ENCODE assay signal across 8 cellular contexts in genomic region chr12:129193263-129193871, GRCh38.
DNase-seq lines count a peak whose midpoint lies in the region; ATAC-seq and TF ChIP-seq lines count a peak whose summit lies in the region.

No MANE protein-coding gene starts in this region.

- no CpG with 5 or more reads among the region's 4 CpGs for WGBS in mesendoderm (ENCODE audit: extremely low coverage, insufficient coverage, low lambda C conversion rate)

- no peak overlapping the region for H4K8ac ChIP-seq in mesendoderm (ENCODE audit: low read depth, low read length)

- H3K23ac ChIP-seq in mesendoderm (ENCODE audit: low read length) = no peak overlapping the region

- H3K36me3 ChIP-seq in mesendoderm (ENCODE audit: control insufficient read depth, insufficient read depth, low read length) = no peaks in the 10 kb centered on the region

- H3K18ac ChIP-seq in mesendoderm (ENCODE audit: low read length) = no peak overlapping the region

- peak; percentile 58 for DNase-seq in NCI-H82 (lab: John Stamatoyannopoulos, UW)
- DNase-seq in NCI-H82 treated with DMSO at 0.1 percent for 48 hours (lab: John Stamatoyannopoulos, UW; ENCODE audit: unreplicated experiment) = no peak
- DNase-seq in HT-29 (ENCODE audit: low spot score) = peak; percentile 75
- no peak for DNase-seq in astrocyte of the cerebellum (ENCODE audit: low read depth)
- peak; percentile 54 for DNase-seq in mesendoderm
- no peak for DNase-seq in NCI-H2196 (lab: John Stamatoyannopoulos, UW; ENCODE audit: unreplicated experiment)
- DNase-seq in SKM-1 treated with dmso at 0.1 percent for 144 hours (lab: John Stamatoyannopoulos, UW; ENCODE audit: unreplicated experiment) = no peak

- no peak overlapping the region for H3K9ac ChIP-seq in mesendoderm (ENCODE audit: low read length)

- no peaks in the 10 kb centered on the region for H3K27me3 ChIP-seq in mesendoderm (ENCODE audit: insufficient read depth, low read length, poor library complexity)

- peak; percentile 68 for TF ChIP-seq CTCF in astrocyte of the cerebellum (IDR thresholded peaks at IDR 0.05; ENCODE audit: low read depth, low read length, missing control alignments)

- ATAC-seq in GM18873 (IDR thresholded peaks at IDR 0.05; ENCODE audit: low FRiP score, unreplicated experiment) = no peak

- H3K79me2 ChIP-seq in mesendoderm (ENCODE audit: control insufficient read depth, insufficient read depth, low read length) = no peaks in the 10 kb centered on the region

- H2BK5ac ChIP-seq in mesendoderm (ENCODE audit: low read length) = no peak overlapping the region

- no peak overlapping the region for H3K4ac ChIP-seq in mesendoderm (ENCODE audit: low read depth, low read length)

- H2AK5ac ChIP-seq in mesendoderm (ENCODE audit: low read length) = no peak overlapping the region

- H3K4me1 ChIP-seq in mesendoderm (ENCODE audit: control insufficient read depth, low read depth, low read length) = no peaks in the 10 kb centered on the region

- H3K56ac ChIP-seq in mesendoderm (ENCODE audit: low read length) = no peak overlapping the region

- in situ Hi-C loops in astrocyte of the cerebellum (cut with HindIII; ENCODE audit: low sequenced_read_pairs) = no loop called here

- no peaks in the 10 kb centered on the region for H3K79me1 ChIP-seq in mesendoderm (ENCODE audit: low read length)

- H2BK15ac ChIP-seq in mesendoderm (replicated peaks; ENCODE audit: low read depth) = no peak overlapping the region

- no peak overlapping the region for H3K4me2 ChIP-seq in mesendoderm (ENCODE audit: low read length)

- no peak overlapping the region for H2BK120ac ChIP-seq in mesendoderm (ENCODE audit: low read depth, low read length)

- no peak overlapping the region for H3K27ac ChIP-seq in mesendoderm (ENCODE audit: low read depth, low read length)

- H3K4me3 ChIP-seq in astrocyte of the cerebellum (ENCODE audit: low read depth, low read length) (no peak overlapping the region), mesendoderm (ENCODE audit: low read length) (no peak overlapping the region)

- H4K5ac ChIP-seq in mesendoderm (ENCODE audit: low read length) = no peak overlapping the region

Comparison
In these comparisons a context has a peak if more than half of its experiments do, and no peak if none do; other contexts are left out.
1. DNase-seq: peak in NCI-H82 (single experiment), HT-29 (single experiment) and mesendoderm (single experiment); none in NCI-H82 treated with DMSO at 0.1 percent for 48 hours (single experiment), astrocyte of the cerebellum (single experiment), NCI-H2196 (single experiment) and SKM-1 treated with dmso at 0.1 percent for 144 hours (single experiment).